Comparison of ENCODE assay signal across 15 cellular contexts in genomic region chr1:163661386-163661785, GRCh38.
DNase-seq lines count a peak whose midpoint lies in the region; ATAC-seq and TF ChIP-seq lines count a peak whose summit lies in the region.
"Had no signal": no experiment of that assay in that cellular context is flagged by ENCODE, and none has a peak within 500 bp of the region (broad histone marks: within the 10 kb centered on the region; RNA-seq: fewer than 3 reads in every experiment).

No MANE protein-coding gene starts in this region.

- no peaks in the 10 kb centered on the region for H3K9me3 Mint-ChIP-seq in osteocyte (ENCODE audit: unreplicated experiment)
- H3K9me3 Mint-ChIP-seq: GM23338 had no signal

- TF ChIP-seq RAD21 in neural cell (conservative IDR thresholded peaks at IDR 0.05), result no peak

- TF ChIP-seq CTCF in neural cell (IDR thresholded peaks at IDR 0.05; ENCODE audit: poor library complexity, severe bottlenecking) (no peak), osteocyte (IDR thresholded peaks at IDR 0.05) (no peak)

- intact Hi-C loops in left ventricle myocardium superior (cut with micrococcal nuclease), result no loop called here
- intact Hi-C loops in cardiac septum (cut with DNase I), result no loop called here

- TF ChIP-seq EP300 in neural cell (conservative IDR thresholded peaks at IDR 0.05; ENCODE audit: poor library complexity, severe bottlenecking), result peak; percentile 50

- H3K4me3 Mint-ChIP-seq in osteocyte (ENCODE audit: unreplicated experiment), result no peak overlapping the region
- H3K4me3 Mint-ChIP-seq: B cell; CD8-positive, alpha-beta T cell; GM23338 had no signal

- H3K4me1 Mint-ChIP-seq in osteocyte (ENCODE audit: unreplicated experiment), result no peaks in the 10 kb centered on the region
- H3K4me1 Mint-ChIP-seq: B cell had no signal

- H3K27ac ChIP-seq in neural cell (ENCODE audit: low read length), result peak overlapping the region; percentile 57
- H3K27ac ChIP-seq: BLaER1 treated with 17β-estradiol and CSF1 and Interleukin-3, amounts not matched to agents 10 nM and 100 nM; HL-60 had no signal

- no peaks in the 10 kb centered on the region for H4K20me1 ChIP-seq in neural cell (ENCODE audit: insufficient read depth)
- H4K20me1 ChIP-seq: BLaER1 treated with 17β-estradiol and CSF1 and Interleukin-3, amounts not matched to agents 10 nM and 100 nM had no signal

- H3K27ac Mint-ChIP-seq in osteocyte (ENCODE audit: unreplicated experiment), result no peak overlapping the region
- H3K27ac Mint-ChIP-seq: B cell; CD8-positive, alpha-beta T cell; GM23338 had no signal

- no peak overlapping the region for H2AFZ ChIP-seq in neural cell (ENCODE audit: low read depth, low read length)
- H2AFZ ChIP-seq: GM23338 had no signal

- H3K9ac ChIP-seq in neural cell (ENCODE audit: low read length), result no peak overlapping the region
- H3K9ac ChIP-seq: BLaER1 treated with 17β-estradiol and CSF1 and Interleukin-3, amounts not matched to agents 10 nM and 100 nM had no signal

- no peaks in the 10 kb centered on the region for H3K9me2 ChIP-seq in neural cell (ENCODE audit: insufficient read depth, low read length)

- H3K4me3 ChIP-seq in neural cell (ENCODE audit: low read length), result peak overlapping the region; percentile 22
- H3K4me3 ChIP-seq: BLaER1 treated with 17β-estradiol and CSF1 and Interleukin-3, amounts not matched to agents 10 nM and 100 nM; GM23338 had no signal

- no peaks in the 10 kb centered on the region for H3F3A ChIP-seq in neural cell (ENCODE audit: insufficient read depth, low read length, poor library complexity, severe bottlenecking)

- no peaks in the 10 kb centered on the region for H3K27me3 Mint-ChIP-seq in osteocyte (ENCODE audit: unreplicated experiment)
- H3K27me3 Mint-ChIP-seq: B cell had no signal

- ATAC-seq in left ventricle myocardium superior, result peak; percentile 82
- ATAC-seq in GM21526 (IDR thresholded peaks at IDR 0.05; ENCODE audit: low FRiP score, unreplicated experiment), result no peak
- ATAC-seq: CD8-positive, alpha-beta T cell; GM23338 had no signal

- no peaks in the 10 kb centered on the region for H3K9me3 ChIP-seq in neural cell (ENCODE audit: low read length)
- H3K9me3 ChIP-seq: BLaER1 treated with 17β-estradiol and CSF1 and Interleukin-3, amounts not matched to agents 10 nM and 100 nM had no signal

- no peaks in the 10 kb centered on the region for H3K79me2 ChIP-seq in neural cell (replicated peaks; ENCODE audit: insufficient read depth, low read length)

- H3K27me3 ChIP-seq in neural cell (ENCODE audit: insufficient read depth, low read depth, low read length), result no peaks in the 10 kb centered on the region
- H3K27me3 ChIP-seq: BLaER1 treated with 17β-estradiol and CSF1 and Interleukin-3, amounts not matched to agents 10 nM and 100 nM had no signal

- peak; percentile 25 for DNase-seq in NCI-H510A (lab: John Stamatoyannopoulos, UW)
- DNase-seq in NCI-H510A treated with DMSO at 0.1 percent for 48 hours (lab: John Stamatoyannopoulos, UW), result no peak
- no peak for DNase-seq in left ventricle myocardium superior
- DNase-seq in cardiac septum (ENCODE audit: low spot score), result no peak
- DNase-seq in osteocyte (ENCODE audit: extremely low spot score, unreplicated experiment), result no peak
- DNase-seq: 8988T; Calu3; CD8-positive, alpha-beta T cell; HCEC 1CT had no signal

- no peak overlapping the region for H3K4me2 ChIP-seq in neural cell (ENCODE audit: low read length)
- H3K4me2 ChIP-seq: BLaER1 treated with 17β-estradiol and CSF1 and Interleukin-3, amounts not matched to agents 10 nM and 100 nM; GM23338 had no signal

- H3K36me3 Mint-ChIP-seq in osteocyte (ENCODE audit: unreplicated experiment), result no peaks in the 10 kb centered on the region
- H3K36me3 Mint-ChIP-seq: CD8-positive, alpha-beta T cell had no signal

- H3K36me3 ChIP-seq in neural cell (ENCODE audit: insufficient read depth, low read length), result no peaks in the 10 kb centered on the region
- H3K36me3 ChIP-seq: BLaER1 treated with 17β-estradiol and CSF1 and Interleukin-3, amounts not matched to agents 10 nM and 100 nM had no signal

TF ChIP-seq in neural cell, 6 proteins besides CTCF, POLR2A, EP300 and RAD21:
- no peak for TF ChIP-seq MXI1 (conservative IDR thresholded peaks at IDR 0.05; ENCODE audit: poor library complexity, severe bottlenecking)
- TF ChIP-seq REST (IDR thresholded peaks at IDR 0.05; ENCODE audit: borderline replicate concordance), result no peak
- TF ChIP-seq TAF1 (IDR thresholded peaks at IDR 0.05; ENCODE audit: low read depth), result no peak
- TF ChIP-seq POLR2AphosphoS5 (IDR thresholded peaks at IDR 0.05), result peak; percentile 59
